ENCODE assay signal across 40 cellular contexts in genomic region chr1:81840805-81841204, GRCh38. TPM values are rescaled to one million over a fixed set of nuclear protein-coding genes. Genes with fewer than 3 reads are reported as not detected.
"Had no signal": no experiment of that assay in that cellular context is flagged by ENCODE, and none has a peak within 500 bp of the region (broad histone marks: within the 10 kb centered on the region; RNA-seq: fewer than 3 reads in every experiment).

No MANE protein-coding gene starts in this region.

- FAIRE-seq: astrocyte, bronchial epithelial cell had no signal

- H3K27ac ChIP-seq: adrenal gland, ascending aorta, body of pancreas, brain microvascular endothelial cell, breast epithelium, cardiac muscle cell had no signal

- H3K36me3 ChIP-seq: adrenal gland, ascending aorta, brain microvascular endothelial cell, breast epithelium, cardiac muscle cell had no signal

- H3K36me3 Mint-ChIP-seq: activated naive CD4-positive, alpha-beta T cell treated with anti-CD3 and anti-CD28 coated beads, Interleukin-2, amount 10 ng/mL, durations not matched to agents 7 days and 5 days; activated naive CD4-positive, alpha-beta T cell treated with anti-CD3 and anti-CD28 coated beads, Interleukin-2, amount 50 U/mL, for 24 hours; activated naive CD4-positive, alpha-beta T cell treated with anti-CD3 and anti-CD28 coated beads, Interleukin-2, amount 50 U/mL, for 72 hours; activated naive CD8-positive, alpha-beta T cell; activated naive CD8-positive, alpha-beta T cell treated with anti-CD3 and anti-CD28 coated beads, Interleukin-2, amount 10 ng/mL, durations not matched to agents 7 days and 5 days had no signal

- H3K4me1 ChIP-seq: body of pancreas had no signal

- H3K4me3 Mint-ChIP-seq: activated naive CD4-positive, alpha-beta T cell treated with anti-CD3 and anti-CD28 coated beads for 36 hours; activated naive CD4-positive, alpha-beta T cell treated with anti-CD3 and anti-CD28 coated beads, Interleukin-2, amount 10 ng/mL, durations not matched to agents 7 days and 5 days; activated naive CD4-positive, alpha-beta T cell treated with anti-CD3 and anti-CD28 coated beads, Interleukin-2, amount 50 U/mL, for 24 hours; activated naive CD8-positive, alpha-beta T cell; activated naive CD8-positive, alpha-beta T cell treated with anti-CD3 and anti-CD28 coated beads for 36 hours; activated naive CD8-positive, alpha-beta T cell treated with anti-CD3 and anti-CD28 coated beads, Interleukin-2, amount 10 ng/mL, durations not matched to agents 7 days and 5 days; activated naive CD8-positive, alpha-beta T cell treated with anti-CD3 and anti-CD28 coated beads, Interleukin-2, amount 50 U/mL, for 24 hours; activated T-cell treated with anti-CD3 and anti-CD28 coated beads, Interleukin-2, amount 50 U/mL, for 24 hours; activated T-cell treated with anti-CD3 and anti-CD28 coated beads, Interleukin-2, amount 50 U/mL, for 4 hours; activated T-cell treated with anti-CD3 and anti-CD28 coated beads, Interleukin-2, amount 50 U/mL, for 72 hours; activated T-helper 1 cell treated with anti-CD3 and anti-CD28 coated beads, Interleukin-12 subunit alpha, Interleukin-12 subunit beta, Interleukin-2, Interleukin-4 antibody, amounts not matched to agents 30 ng/mL and 10 ng/mL and 1 ng/mL, durations not matched to agents 14 hours and 24 hours and 36 hours; activated T-helper 17 cell treated with anti-CD3 and anti-CD28 coated beads, Interleukin-2, amount 50 U/mL, for 72 hours; brain; central memory CD8-positive, alpha-beta T cell had no signal

- H3K27ac Mint-ChIP-seq: activated naive CD4-positive, alpha-beta T cell treated with anti-CD3 and anti-CD28 coated beads for 36 hours; activated naive CD4-positive, alpha-beta T cell treated with anti-CD3 and anti-CD28 coated beads, Interleukin-2, amount 10 ng/mL, durations not matched to agents 7 days and 5 days; activated naive CD4-positive, alpha-beta T cell treated with anti-CD3 and anti-CD28 coated beads, Interleukin-2, amount 50 U/mL, for 24 hours; activated naive CD4-positive, alpha-beta T cell treated with anti-CD3 and anti-CD28 coated beads, Interleukin-2, amount 50 U/mL, for 72 hours; activated naive CD8-positive, alpha-beta T cell; activated naive CD8-positive, alpha-beta T cell treated with anti-CD3 and anti-CD28 coated beads for 36 hours; activated naive CD8-positive, alpha-beta T cell treated with anti-CD3 and anti-CD28 coated beads, Interleukin-2, amount 10 ng/mL, durations not matched to agents 7 days and 5 days; activated naive CD8-positive, alpha-beta T cell treated with anti-CD3 and anti-CD28 coated beads, Interleukin-2, amount 50 U/mL, for 24 hours; activated T-cell treated with anti-CD3 and anti-CD28 coated beads, Interleukin-2, amount 50 U/mL, for 24 hours; activated T-cell treated with anti-CD3 and anti-CD28 coated beads, Interleukin-2, amount 50 U/mL, for 72 hours; activated T-helper 1 cell treated with anti-CD3 and anti-CD28 coated beads, Interleukin-12 subunit alpha, Interleukin-12 subunit beta, Interleukin-2, Interleukin-4 antibody, amounts not matched to agents 30 ng/mL and 10 ng/mL and 1 ng/mL, durations not matched to agents 14 hours and 24 hours and 36 hours; activated T-helper 17 cell treated with anti-CD3 and anti-CD28 coated beads, Interleukin-2, amount 50 U/mL, for 72 hours; activated T-helper 2 cell treated with anti-CD3 and anti-CD28 coated beads, Interferon-gamma antibody, Interleukin-2, Interleukin-4, amounts not matched to agents 10 μg/mL and 5 μg/mL and 100 μg/mL, durations not matched to agents 14 hours and 24 hours and 36 hours; brain had no signal

- H3K9me3 Mint-ChIP-seq: activated naive CD4-positive, alpha-beta T cell treated with anti-CD3 and anti-CD28 coated beads for 36 hours; activated naive CD4-positive, alpha-beta T cell treated with anti-CD3 and anti-CD28 coated beads, Interleukin-2, amount 50 U/mL, for 24 hours; activated naive CD8-positive, alpha-beta T cell treated with anti-CD3 and anti-CD28 coated beads for 36 hours; activated naive CD8-positive, alpha-beta T cell treated with anti-CD3 and anti-CD28 coated beads, Interleukin-2, amount 10 ng/mL, durations not matched to agents 7 days and 5 days; activated T-helper 1 cell treated with anti-CD3 and anti-CD28 coated beads, Interleukin-12 subunit alpha, Interleukin-12 subunit beta, Interleukin-2, Interleukin-4 antibody, amounts not matched to agents 30 ng/mL and 10 ng/mL and 1 ng/mL, durations not matched to agents 14 hours and 24 hours and 36 hours; activated T-helper 2 cell treated with anti-CD3 and anti-CD28 coated beads, Interferon-gamma antibody, Interleukin-2, Interleukin-4, amounts not matched to agents 10 μg/mL and 5 μg/mL and 100 μg/mL, durations not matched to agents 14 hours and 24 hours and 36 hours had no signal

- H3K27me3 ChIP-seq: adrenal gland, ascending aorta, body of pancreas, brain microvascular endothelial cell, breast epithelium, cardiac muscle cell had no signal

- H3K27me3 Mint-ChIP-seq: activated naive CD4-positive, alpha-beta T cell treated with anti-CD3 and anti-CD28 coated beads, Interleukin-2, amount 10 ng/mL, durations not matched to agents 7 days and 5 days; activated naive CD4-positive, alpha-beta T cell treated with anti-CD3 and anti-CD28 coated beads, Interleukin-2, amount 50 U/mL, for 24 hours; activated naive CD8-positive, alpha-beta T cell treated with anti-CD3 and anti-CD28 coated beads for 36 hours; activated naive CD8-positive, alpha-beta T cell treated with anti-CD3 and anti-CD28 coated beads, Interleukin-2, amount 10 ng/mL, durations not matched to agents 7 days and 5 days; activated naive CD8-positive, alpha-beta T cell treated with anti-CD3 and anti-CD28 coated beads, Interleukin-2, amount 50 U/mL, for 24 hours; activated T-cell treated with anti-CD3 and anti-CD28 coated beads, Interleukin-2, amount 50 U/mL, for 24 hours; activated T-helper 17 cell treated with anti-CD3 and anti-CD28 coated beads, Interleukin-2, amount 50 U/mL, for 72 hours; brain; central memory CD8-positive, alpha-beta T cell had no signal

- H3K4me3 ChIP-seq: adrenal gland, ascending aorta, body of pancreas, breast epithelium, cardiac muscle cell had no signal

- DNase-seq: activated effector memory CD4-positive, alpha-beta T cell treated with anti-CD3 and anti-CD28 coated beads, Interleukin-2, amount 50 U/mL, for 16 hours; activated effector memory CD4-positive, alpha-beta T cell treated with Interleukin-2 at 50 U/mL for 16 hours; activated gamma-delta T cell; activated gamma-delta T cell treated with Interleukin-2 at 50 U/mL for 16 hours; activated naive CD4-positive, alpha-beta T cell; activated naive CD4-positive, alpha-beta T cell treated with anti-CD3 and anti-CD28 coated beads for 36 hours; activated naive CD4-positive, alpha-beta T cell treated with anti-CD3 and anti-CD28 coated beads, Interleukin-2, amount 10 ng/mL, durations not matched to agents 7 days and 5 days; activated naive CD4-positive, alpha-beta T cell treated with anti-CD3 and anti-CD28 coated beads, Interleukin-2, amount 50 U/mL, for 16 hours; activated naive CD4-positive, alpha-beta T cell treated with Interleukin-2 at 50 U/mL for 16 hours; activated naive CD8-positive, alpha-beta T cell treated with anti-CD3 and anti-CD28 coated beads for 36 hours; activated naive CD8-positive, alpha-beta T cell treated with anti-CD3 and anti-CD28 coated beads, Interleukin-2, amount 10 ng/mL, durations not matched to agents 7 days and 5 days; activated naive CD8-positive, alpha-beta T cell treated with anti-CD3 and anti-CD28 coated beads, Interleukin-2, amount 50 U/mL, for 24 hours; activated T-cell treated with anti-CD3 and anti-CD28 coated beads, Interleukin-2, amount 50 U/mL, for 1 hour; activated T-cell treated with anti-CD3 and anti-CD28 coated beads, Interleukin-2, amount 50 U/mL, for 24 hours; activated T-cell treated with anti-CD3 and anti-CD28 coated beads, Interleukin-2, amount 50 U/mL, for 4 hours; activated T-cell treated with anti-CD3 and anti-CD28 coated beads, Interleukin-2, amount 50 U/mL, for 48 hours; activated T-cell treated with anti-CD3 and anti-CD28 coated beads, Interleukin-2, amount 50 U/mL, for 72 hours; adrenal gland; amniotic stem cell; amygdala; anterior cingulate cortex; aorta; body of pancreas; brain microvascular endothelial cell; caudate nucleus; central memory CD4-positive, alpha-beta T cell; cerebellar nuclear complex had no signal

- H3K4me1 Mint-ChIP-seq: activated naive CD4-positive, alpha-beta T cell treated with anti-CD3 and anti-CD28 coated beads, Interleukin-2, amount 10 ng/mL, durations not matched to agents 7 days and 5 days; activated naive CD4-positive, alpha-beta T cell treated with anti-CD3 and anti-CD28 coated beads, Interleukin-2, amount 50 U/mL, for 24 hours; activated naive CD8-positive, alpha-beta T cell treated with anti-CD3 and anti-CD28 coated beads for 36 hours; activated naive CD8-positive, alpha-beta T cell treated with anti-CD3 and anti-CD28 coated beads, Interleukin-2, amount 10 ng/mL, durations not matched to agents 7 days and 5 days; activated naive CD8-positive, alpha-beta T cell treated with anti-CD3 and anti-CD28 coated beads, Interleukin-2, amount 50 U/mL, for 24 hours; activated T-helper 17 cell treated with anti-CD3 and anti-CD28 coated beads, Interleukin-2, amount 50 U/mL, for 72 hours; central memory CD8-positive, alpha-beta T cell had no signal

- ATAC-seq: activated naive CD4-positive, alpha-beta T cell treated with anti-CD3 and anti-CD28 coated beads, Interleukin-2, amount 50 U/mL, for 72 hours; activated naive CD8-positive, alpha-beta T cell treated with anti-CD3 and anti-CD28 coated beads, Interleukin-2, amount 50 U/mL, for 24 hours; activated T-cell treated with anti-CD3 and anti-CD28 coated beads, Interleukin-2, amount 50 U/mL, for 4 hours; activated T-cell treated with anti-CD3 and anti-CD28 coated beads, Interleukin-2, amount 50 U/mL, for 72 hours; activated T-helper 17 cell treated with anti-CD3 and anti-CD28 coated beads, Interleukin-2, amount 50 U/mL, for 72 hours; body of pancreas had no signal

- H3K9me3 ChIP-seq: adrenal gland, ascending aorta, body of pancreas, breast epithelium had no signal

RNA-seq across cellular contexts. Expression of gene ADGRL2, which starts 40.1 kb away (rescaled TPM):
- total RNA-seq: activated naive CD4-positive, alpha-beta T cell treated with anti-CD3 and anti-CD28 coated beads for 36 hours; activated naive CD4-positive, alpha-beta T cell treated with anti-CD3 and anti-CD28 coated beads, Interleukin-2, amount 50 U/mL, for 72 hours; activated naive CD8-positive, alpha-beta T cell treated with anti-CD3 and anti-CD28 coated beads for 36 hours; activated naive CD8-positive, alpha-beta T cell treated with anti-CD3 and anti-CD28 coated beads, Interleukin-2, amount 10 ng/mL, durations not matched to agents 7 days and 5 days; activated T-cell treated with anti-CD3 and anti-CD28 coated beads, Interleukin-2, amount 50 U/mL, for 72 hours; activated T-helper 1 cell treated with anti-CD3 and anti-CD28 coated beads, Interleukin-12 subunit alpha, Interleukin-12 subunit beta, Interleukin-2, Interleukin-4 antibody, amounts not matched to agents 30 ng/mL and 10 ng/mL and 1 ng/mL, durations not matched to agents 14 hours and 24 hours and 36 hours; activated T-helper 17 cell treated with anti-CD3 and anti-CD28 coated beads, Interleukin-2, amount 50 U/mL, for 72 hours; activated T-helper 2 cell treated with anti-CD3 and anti-CD28 coated beads, Interferon-gamma antibody, Interleukin-2, Interleukin-4, amounts not matched to agents 10 μg/mL and 5 μg/mL and 100 μg/mL, durations not matched to agents 14 hours and 24 hours and 36 hours had no signal
